11 cellular contexts compared by ENCODE assay signal in the genomic region with DNA sequence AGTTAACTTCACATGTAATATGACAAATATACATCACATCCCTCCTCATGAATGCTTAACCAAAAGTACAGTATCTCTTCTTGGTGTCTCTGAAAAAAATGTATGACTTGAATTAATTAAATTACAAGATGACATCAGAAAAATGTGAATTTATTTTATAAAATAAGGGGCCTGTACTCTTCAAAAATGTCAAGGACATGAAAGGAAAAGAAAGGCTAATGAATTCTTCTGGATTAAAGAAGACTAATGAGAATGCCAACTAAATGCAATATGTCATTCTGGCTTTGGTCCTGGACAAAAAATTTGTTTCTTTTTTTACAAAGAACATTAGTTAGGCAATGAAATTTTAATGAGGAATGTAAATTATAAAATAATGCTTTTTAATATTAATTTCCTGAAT.
"Had no signal": no experiment of that assay in that cellular context is flagged by ENCODE, and none has a peak within 500 bp of the region (broad histone marks: within the 10 kb centered on the region; RNA-seq: fewer than 3 reads in every experiment).

No MANE protein-coding gene starts in this region.

- H2AFZ ChIP-seq: GM23248, GM23338 had no signal

- H3K4me2 ChIP-seq: GM23338 had no signal

- H3K36me3 ChIP-seq: HAP-1 had no signal

- H3K9me3 ChIP-seq: HAP-1 had no signal

- H3K4me1 ChIP-seq: HAP-1 had no signal

- FAIRE-seq: H1, H54 had no signal

- DNase-seq: GM23248, GOT3, H7, H9, HCEC 1CT, HFFc6 had no signal

- H3K27ac ChIP-seq: GM23248 had no signal

- ATAC-seq: GM23338, HCT116 had no signal

- H3K4me3 ChIP-seq: GM23248, GM23338, HAP-1 had no signal

- H3K9ac ChIP-seq: GM23248 had no signal
